In the genomic region with DNA sequence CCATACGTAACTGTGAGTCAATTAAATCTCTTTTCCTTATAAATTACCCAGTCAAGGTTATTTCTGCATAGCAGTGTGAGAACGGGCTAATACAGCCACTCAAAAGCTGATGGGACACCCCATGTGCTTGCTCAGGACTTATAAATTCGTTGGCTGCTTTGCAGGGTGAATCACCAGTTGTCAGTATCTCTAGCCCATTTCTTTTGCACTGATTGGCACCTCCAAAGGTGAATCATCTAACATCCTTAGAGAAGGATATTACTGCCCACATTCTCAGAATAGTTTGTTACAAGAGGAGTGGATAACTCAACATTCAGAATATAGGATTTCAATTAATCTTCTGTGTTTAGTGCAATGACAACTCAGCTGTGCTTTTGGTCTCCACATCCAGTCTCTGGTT, we compare ENCODE assay signal across 1 cellular context.
TF ChIP-seq lines count a peak whose summit lies in the region.

No MANE protein-coding gene starts in this region.

TF ChIP-seq in GM23338, 12 proteins besides CTCF, POLR2A, EP300 and RAD21 (continued from another document):
- TF ChIP-seq, protein P1, sequence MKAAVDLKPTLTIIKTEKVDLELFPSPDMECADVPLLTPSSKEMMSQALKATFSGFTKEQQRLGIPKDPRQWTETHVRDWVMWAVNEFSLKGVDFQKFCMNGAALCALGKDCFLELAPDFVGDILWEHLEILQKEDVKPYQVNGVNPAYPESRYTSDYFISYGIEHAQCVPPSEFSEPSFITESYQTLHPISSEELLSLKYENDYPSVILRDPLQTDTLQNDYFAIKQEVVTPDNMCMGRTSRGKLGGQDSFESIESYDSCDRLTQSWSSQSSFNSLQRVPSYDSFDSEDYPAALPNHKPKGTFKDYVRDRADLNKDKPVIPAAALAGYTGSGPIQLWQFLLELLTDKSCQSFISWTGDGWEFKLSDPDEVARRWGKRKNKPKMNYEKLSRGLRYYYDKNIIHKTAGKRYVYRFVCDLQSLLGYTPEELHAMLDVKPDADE (IDR thresholded peaks at IDR 0.05), result no peak
